ENCODE assay signal across 1 cellular context in the genomic region with DNA sequence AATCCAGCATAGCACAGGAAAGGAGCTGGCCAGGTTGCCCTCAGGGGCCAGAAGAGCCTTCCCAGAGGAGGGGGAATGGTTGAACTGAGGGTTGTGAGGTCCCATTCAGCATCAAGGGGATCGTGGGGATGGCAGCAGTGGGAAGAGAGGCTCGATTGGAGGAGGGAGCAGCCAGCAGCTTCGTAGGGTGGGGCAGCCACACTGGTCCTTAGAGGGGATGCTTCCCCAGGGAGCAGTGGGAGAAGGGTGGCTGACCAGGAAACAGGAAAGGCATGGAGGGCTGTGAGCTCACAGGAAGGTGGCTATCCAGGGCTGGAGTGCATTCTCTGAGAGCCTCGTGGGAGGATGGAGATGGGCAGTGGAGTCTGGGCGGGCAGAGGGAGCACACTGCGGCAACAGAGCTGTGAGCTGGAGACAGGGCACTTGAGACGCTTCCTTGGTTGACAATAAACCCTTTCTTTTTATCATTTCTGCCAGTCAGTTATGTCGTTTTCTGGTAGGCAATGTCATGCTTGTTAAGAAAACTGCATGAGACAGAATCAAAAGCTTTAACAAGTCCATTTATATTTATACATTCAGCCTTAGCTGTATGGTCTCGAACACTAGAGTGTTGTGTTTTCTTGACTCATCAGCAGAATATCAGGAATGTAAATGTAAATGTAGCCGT.
A peak's percentile ranks its signal among the peaks of the same experiment; 100 is the strongest.
TF ChIP-seq lines count a peak whose summit lies in the region.

No MANE protein-coding gene starts in this region.

TF ChIP-seq in K562, 482 proteins besides CTCF, POLR2A, EP300 and RAD21:
- no peak for TF ChIP-seq STAT5A (IDR thresholded peaks at IDR 0.05; ENCODE audit: borderline replicate concordance, low read length)
- no peak for TF ChIP-seq MYBL2 (IDR thresholded peaks at IDR 0.05; ENCODE audit: low read depth)
- no peak for TF ChIP-seq MYBL2 (CRISPR knock-in tag; IDR thresholded peaks at IDR 0.05; ENCODE audit: borderline replicate concordance)
- TF ChIP-seq ZNF316 (IDR thresholded peaks at IDR 0.05): peak; percentile 47; the same call in 1 of the 2 replicates
- TF ChIP-seq, protein P1, sequence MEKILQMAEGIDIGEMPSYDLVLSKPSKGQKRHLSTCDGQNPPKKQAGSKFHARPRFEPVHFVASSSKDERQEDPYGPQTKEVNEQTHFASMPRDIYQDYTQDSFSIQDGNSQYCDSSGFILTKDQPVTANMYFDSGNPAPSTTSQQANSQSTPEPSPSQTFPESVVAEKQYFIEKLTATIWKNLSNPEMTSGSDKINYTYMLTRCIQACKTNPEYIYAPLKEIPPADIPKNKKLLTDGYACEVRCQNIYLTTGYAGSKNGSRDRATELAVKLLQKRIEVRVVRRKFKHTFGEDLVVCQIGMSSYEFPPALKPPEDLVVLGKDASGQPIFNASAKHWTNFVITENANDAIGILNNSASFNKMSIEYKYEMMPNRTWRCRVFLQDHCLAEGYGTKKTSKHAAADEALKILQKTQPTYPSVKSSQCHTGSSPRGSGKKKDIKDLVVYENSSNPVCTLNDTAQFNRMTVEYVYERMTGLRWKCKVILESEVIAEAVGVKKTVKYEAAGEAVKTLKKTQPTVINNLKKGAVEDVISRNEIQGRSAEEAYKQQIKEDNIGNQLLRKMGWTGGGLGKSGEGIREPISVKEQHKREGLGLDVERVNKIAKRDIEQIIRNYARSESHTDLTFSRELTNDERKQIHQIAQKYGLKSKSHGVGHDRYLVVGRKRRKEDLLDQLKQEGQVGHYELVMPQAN (IDR thresholded peaks at IDR 0.05; ENCODE audit: borderline replicate concordance): no peak
- no peak for TF ChIP-seq TBP (optimal IDR thresholded peaks at IDR 0.05; ENCODE audit: low read depth, low read length)
- peak; percentile 15; the same call in 1 of the 2 replicates for TF ChIP-seq C11orf30 (IDR thresholded peaks at IDR 0.05; ENCODE audit: low read depth)
- no peak for TF ChIP-seq BHLHE40 (IDR thresholded peaks at IDR 0.05; ENCODE audit: low read length)
